18 cellular contexts compared by ENCODE assay signal in genomic region chr19:15112385-15112784, GRCh38. TPM values are rescaled to one million over a fixed set of nuclear protein-coding genes. Genes with fewer than 3 reads are reported as not detected.
DNase-seq lines count a peak whose midpoint lies in the region; ATAC-seq and TF ChIP-seq lines count a peak whose summit lies in the region.
"Had no signal": no experiment of that assay in that cellular context is flagged by ENCODE, and none has a peak within 500 bp of the region (broad histone marks: within the 10 kb centered on the region; RNA-seq: fewer than 3 reads in every experiment).

No MANE protein-coding gene starts in this region.

- no peak overlapping the region; the same call in 2 of the 3 replicates for H3K4me3 Mint-ChIP-seq in GM23338
- no peak overlapping the region for H3K4me3 Mint-ChIP-seq in activated T-helper 1 cell treated with anti-CD3 and anti-CD28 coated beads, Interleukin-12 subunit alpha, Interleukin-12 subunit beta, Interleukin-2, Interleukin-4 antibody, amounts not matched to agents 30 ng/mL and 10 ng/mL and 1 ng/mL, durations not matched to agents 14 hours and 24 hours and 36 hours
- no peak overlapping the region for H3K4me3 Mint-ChIP-seq in effector memory CD8-positive, alpha-beta T cell
- H3K4me3 Mint-ChIP-seq: CD8-positive, alpha-beta memory T cell had no signal

- H3K79me1 ChIP-seq in neuronal stem cell (ENCODE audit: low read depth, low read length): peaks cover 15% of the 10 kb centered on the region

- TF ChIP-seq CTCF in BJ (IDR thresholded peaks at IDR 0.05; ENCODE audit: insufficient read depth, low read depth, low read length): peak; percentile 12; the same call in 1 of the 2 replicates
- TF ChIP-seq CTCF in GM23338 (conservative IDR thresholded peaks at IDR 0.05; ENCODE audit: low read depth in 2 of 2): peak in 1 of 2 experiments; percentile 42; a peak in 2 of 4 replicates

- no peak overlapping the region for H3K4me3 ChIP-seq in BJ (ENCODE audit: low read depth, low read length)
- no peak overlapping the region for H3K4me3 ChIP-seq in GM23338
- peak overlapping the region in 1 of 2 donors; percentile 38 for H3K4me3 ChIP-seq in neuronal stem cell (ENCODE audit: low read length in 2 of 2)
- H3K4me3 ChIP-seq: dorsolateral prefrontal cortex had no signal

- no peak overlapping the region for H3K27ac Mint-ChIP-seq in GM23338
- H3K27ac Mint-ChIP-seq in activated T-helper 1 cell treated with anti-CD3 and anti-CD28 coated beads, Interleukin-12 subunit alpha, Interleukin-12 subunit beta, Interleukin-2, Interleukin-4 antibody, amounts not matched to agents 30 ng/mL and 10 ng/mL and 1 ng/mL, durations not matched to agents 14 hours and 24 hours and 36 hours: peak overlapping the region; percentile 3
- H3K27ac Mint-ChIP-seq in effector memory CD8-positive, alpha-beta T cell: peak overlapping the region in 1 of 2 donors; percentile 72

- peaks cover 9% of the 10 kb centered on the region for H3K79me2 ChIP-seq in GM23338 (replicated peaks; ENCODE audit: insufficient read depth)

- intact Hi-C loops in activated T-helper 1 cell treated with anti-CD3 and anti-CD28 coated beads, Interleukin-12 subunit alpha, Interleukin-12 subunit beta, Interleukin-2, Interleukin-4 antibody, amounts not matched to agents 30 ng/mL and 10 ng/mL and 1 ng/mL, durations not matched to agents 14 hours and 24 hours and 36 hours (cut with micrococcal nuclease): no loop called here
- intact Hi-C loops in left colon (cut with DNase I, micrococcal nuclease): no loop called here

- no peak overlapping the region for H3K23ac ChIP-seq in neuronal stem cell (ENCODE audit: low read depth, low read length, poor library complexity)

- no peak overlapping the region for H4K91ac ChIP-seq in neuronal stem cell (ENCODE audit: low read depth, low read length, poor library complexity)

- peaks cover 8% of the 10 kb centered on the region; the same call in 1 of the 2 replicates for H3K4me1 ChIP-seq in GM23338 (ENCODE audit: insufficient read depth)
- peaks cover 4 to 9% of the 10 kb centered on the region in 2 donors for H3K4me1 ChIP-seq in neuronal stem cell (ENCODE audit: control insufficient read depth in 2 of 2, insufficient read depth in 1 of 2, low read depth in 1 of 2, low read length in 2 of 2)

- POLR2A ChIA-PET in BJ (lab: Charles Lee): no interaction called here

- peaks cover 3 to 4% of the 10 kb centered on the region in 2 donors for H3K9me3 ChIP-seq in neuronal stem cell (replicated peaks in 1 of 2; ENCODE audit: control insufficient read depth in 2 of 2, insufficient read depth in 1 of 2, low read depth in 1 of 2, low read length in 2 of 2)

- H3K36me3 ChIP-seq in BJ (ENCODE audit: control insufficient read depth, insufficient read depth, low read length): peaks cover 57% of the 10 kb centered on the region
- H3K36me3 ChIP-seq in GM23338 (ENCODE audit: insufficient read depth): peaks cover 20% of the 10 kb centered on the region
- peaks cover 60 to 83% of the 10 kb centered on the region in 2 donors for H3K36me3 ChIP-seq in neuronal stem cell (replicated peaks in 1 of 2; ENCODE audit: control insufficient read depth in 2 of 2, insufficient read depth in 2 of 2, low read length in 2 of 2)

- H3K9me3 Mint-ChIP-seq in GM23338: no peaks in the 10 kb centered on the region
- H3K9me3 Mint-ChIP-seq in activated T-helper 1 cell treated with anti-CD3 and anti-CD28 coated beads, Interleukin-12 subunit alpha, Interleukin-12 subunit beta, Interleukin-2, Interleukin-4 antibody, amounts not matched to agents 30 ng/mL and 10 ng/mL and 1 ng/mL, durations not matched to agents 14 hours and 24 hours and 36 hours: no peaks in the 10 kb centered on the region
- H3K9me3 Mint-ChIP-seq in effector memory CD8-positive, alpha-beta T cell: no peaks in the 10 kb centered on the region
- H3K9me3 Mint-ChIP-seq: CD8-positive, alpha-beta memory T cell had no signal

- no peak overlapping the region for H3K4ac ChIP-seq in neuronal stem cell (ENCODE audit: low read length)

- H3K9me2 ChIP-seq in GM23338 (ENCODE audit: insufficient read depth): no peaks in the 10 kb centered on the region

- ATAC-seq in GM23338 (peak; percentile 56), left colon (peak; percentile 49), HG03571 (IDR thresholded peaks at IDR 0.05; ENCODE audit: unreplicated experiment) (no peak)
- ATAC-seq in effector memory CD8-positive, alpha-beta T cell (replicated peaks): no peak

- H2BK12ac ChIP-seq in neuronal stem cell (ENCODE audit: low read length): no peak overlapping the region

- no peak overlapping the region for H2BK15ac ChIP-seq in neuronal stem cell (ENCODE audit: low read length)

- no CpG with 5 or more reads among the region's 11 CpGs for WGBS in neuronal stem cell (ENCODE audit: extremely low coverage in 2 of 2, insufficient read length in 2 of 2, insufficient replicate concordance in 1 of 2), 2 donors

- no peak overlapping the region for H2BK120ac ChIP-seq in neuronal stem cell (ENCODE audit: low read depth, low read length)

- peaks cover 9% of the 10 kb centered on the region for H3K4me1 Mint-ChIP-seq in GM23338
- no peaks in the 10 kb centered on the region for H3K4me1 Mint-ChIP-seq in activated T-helper 1 cell treated with anti-CD3 and anti-CD28 coated beads, Interleukin-12 subunit alpha, Interleukin-12 subunit beta, Interleukin-2, Interleukin-4 antibody, amounts not matched to agents 30 ng/mL and 10 ng/mL and 1 ng/mL, durations not matched to agents 14 hours and 24 hours and 36 hours (ENCODE audit: low read depth)
- peaks cover 0 to 6% of the 10 kb centered on the region in 2 donors for H3K4me1 Mint-ChIP-seq in effector memory CD8-positive, alpha-beta T cell (ENCODE audit: low read depth in 2 of 2)

- H3K27ac ChIP-seq in GM23338 (ENCODE audit: low read depth): no peak overlapping the region; the same call in 1 of the 2 replicates
- H3K27ac ChIP-seq in neuronal stem cell (replicated peaks; ENCODE audit: low read length): no peak overlapping the region
- H3K27ac ChIP-seq: dorsolateral prefrontal cortex had no signal

- H2AK5ac ChIP-seq in neuronal stem cell (ENCODE audit: low read depth, low read length): no peak overlapping the region

- H2BK5ac ChIP-seq in neuronal stem cell (ENCODE audit: low read length): no peak overlapping the region

- H3F3A ChIP-seq in GM23338 (replicated peaks; ENCODE audit: low read depth): peaks cover 6% of the 10 kb centered on the region; the same call in 1 of the 2 replicates

- no peak overlapping the region for H4K8ac ChIP-seq in neuronal stem cell (ENCODE audit: low read depth, low read length)

- H3K27me3 Mint-ChIP-seq in GM23338 (ENCODE audit: insufficient read depth, low read depth, poor library complexity): peaks cover 10% of the 10 kb centered on the region
- peaks cover 8% of the 10 kb centered on the region for H3K27me3 Mint-ChIP-seq in activated T-helper 1 cell treated with anti-CD3 and anti-CD28 coated beads, Interleukin-12 subunit alpha, Interleukin-12 subunit beta, Interleukin-2, Interleukin-4 antibody, amounts not matched to agents 30 ng/mL and 10 ng/mL and 1 ng/mL, durations not matched to agents 14 hours and 24 hours and 36 hours (ENCODE audit: insufficient read depth)
- peaks cover 11 to 19% of the 10 kb centered on the region in 2 donors for H3K27me3 Mint-ChIP-seq in effector memory CD8-positive, alpha-beta T cell

- CTCF ChIA-PET in BJ (lab: Yijun Ruan, JAX): interaction anchor here (1.0 to 1.6 kb wide), 2 partner anchors 11 to 20 kb away, joined by 4 to 5 read pairs; no protein-coding TSS in a partner anchor

- H3K27me3 ChIP-seq in BJ (ENCODE audit: control insufficient read depth, insufficient read depth, low read length) (no peaks in the 10 kb centered on the region), GM23338 (ENCODE audit: insufficient read depth) (no peaks in the 10 kb centered on the region), neuronal stem cell (ENCODE audit: control insufficient read depth in 3 of 3, insufficient read depth in 3 of 3, low read depth in 1 of 3, low read length in 3 of 3) (no peaks in the 10 kb centered on the region)

- H3K14ac ChIP-seq in neuronal stem cell (ENCODE audit: low read length): no peak overlapping the region

- H3K18ac ChIP-seq in neuronal stem cell (ENCODE audit: low read length): no peak overlapping the region

- DNase-seq in BJ (ENCODE audit: low read depth) (no peak), GM23338 (ENCODE audit: low spot score) (peak; percentile 75), left colon (no peak), neuronal stem cell (ENCODE audit: low spot score) (no peak)
- DNase-seq in activated T-helper 1 cell treated with anti-CD3 and anti-CD28 coated beads, Interleukin-12 subunit alpha, Interleukin-12 subunit beta, Interleukin-2, Interleukin-4 antibody, amounts not matched to agents 30 ng/mL and 10 ng/mL and 1 ng/mL, durations not matched to agents 14 hours and 24 hours and 36 hours (ENCODE audit: low spot score): no peak
- DNase-seq in stimulated activated CD4-positive, alpha-beta T cell treated with anti-CD3 and anti-CD28 coated beads, Interleukin-2, amount 100 ng/mL, for 24 hours: no peak
- DNase-seq in effector memory CD8-positive, alpha-beta T cell: no peak
- DNase-seq: activated CD4-positive, CD25-positive, alpha-beta regulatory T cell treated with anti-CD3 and anti-CD28 coated beads, Interleukin-2, amount 50 U/mL, for 72 hours; activated T-cell treated with anti-CD3 and anti-CD28 coated beads, Interleukin-2, amount 50 U/mL, for 48 hours; amygdala; CD8-positive, alpha-beta memory T cell; dorsolateral prefrontal cortex; NCI-H2029; stimulated activated CD4-positive, alpha-beta T cell treated with anti-CD3 and anti-CD28 coated beads, Interleukin-4, amount 100 ng/mL, for 4 hours; stimulated activated naive CD4-positive, alpha-beta T cell treated with Interleukin-2 at 50 U/mL for 16 hours had no signal

- peaks cover 4% of the 10 kb centered on the region; the same call in 1 of the 2 replicates for H4K20me1 ChIP-seq in GM23338 (replicated peaks; ENCODE audit: insufficient read depth)

- no peak overlapping the region for H3K4me2 ChIP-seq in GM23338
- no peak overlapping the region for H3K4me2 ChIP-seq in neuronal stem cell (ENCODE audit: insufficient read depth, low read length, poor library complexity, severe bottlenecking)

- H2AFZ ChIP-seq in GM23338: no peak overlapping the region
- H2AFZ ChIP-seq in neuronal stem cell (ENCODE audit: low read length): no peak overlapping the region

- no peak overlapping the region for H3K9ac ChIP-seq in neuronal stem cell (ENCODE audit: low read depth, low read length, poor library complexity)

- H3K36me3 Mint-ChIP-seq in GM23338 (ENCODE audit: low read depth): peaks cover 61% of the 10 kb centered on the region
- H3K36me3 Mint-ChIP-seq in activated T-helper 1 cell treated with anti-CD3 and anti-CD28 coated beads, Interleukin-12 subunit alpha, Interleukin-12 subunit beta, Interleukin-2, Interleukin-4 antibody, amounts not matched to agents 30 ng/mL and 10 ng/mL and 1 ng/mL, durations not matched to agents 14 hours and 24 hours and 36 hours (ENCODE audit: low read depth): peaks cover 8% of the 10 kb centered on the region
- peaks cover 7% of the 10 kb centered on the region for H3K36me3 Mint-ChIP-seq in effector memory CD8-positive, alpha-beta T cell (ENCODE audit: insufficient read depth)

RNA-seq across cellular contexts. Expression of gene SYDE1, which starts 5.2 kb away (rescaled TPM):
- polyA plus RNA-seq in BJ (2011; rRNA removed) (45.4 and 73.5 TPM in 2 replicates), GM23338 (2016; fragmentation: Nextera tagmentation; extraction: Ambion mirVana) (3.4 and 4.1 TPM in 2 replicates)
- 34.6 and 45.4 TPM in 2 replicates for polyA minus RNA-seq in BJ (2011; rRNA and poly(A)+ RNA removed)
- 14.3 and 21.4 TPM in 2 replicates for total RNA-seq in GM23338 (2014; rRNA removed; shearing (Covaris generic))
- 1.6 and 1.7 TPM in 2 replicates for total RNA-seq in activated T-helper 1 cell treated with anti-CD3 and anti-CD28 coated beads, Interleukin-12 subunit alpha, Interleukin-12 subunit beta, Interleukin-2, Interleukin-4 antibody, amounts not matched to agents 30 ng/mL and 10 ng/mL and 1 ng/mL, durations not matched to agents 14 hours and 24 hours and 36 hours
- total RNA-seq in left colon: 1 to 10 TPM; 3.6 to 7.5 TPM
- 12.9 TPM for polyA plus RNA-seq in neuronal stem cell (2013, experiment 1 of 2)
- polyA plus RNA-seq in neuronal stem cell (2013, experiment 2 of 2): 13.2 TPM

RNA-seq across cellular contexts. Expression of gene OR1I1, which starts 30.4 kb away (rescaled TPM):
- polyA plus RNA-seq in BJ (2011; rRNA removed) (not detected in 2 replicates), GM23338 (2016; fragmentation: Nextera tagmentation; extraction: Ambion mirVana) (not detected in 2 replicates)
- not detected in 2 replicates for polyA minus RNA-seq in BJ (2011; rRNA and poly(A)+ RNA removed)
- not detected in 2 replicates for total RNA-seq in GM23338 (2014; rRNA removed; shearing (Covaris generic))
- total RNA-seq in activated T-helper 1 cell treated with anti-CD3 and anti-CD28 coated beads, Interleukin-12 subunit alpha, Interleukin-12 subunit beta, Interleukin-2, Interleukin-4 antibody, amounts not matched to agents 30 ng/mL and 10 ng/mL and 1 ng/mL, durations not matched to agents 14 hours and 24 hours and 36 hours: not detected in 2 replicates
- total RNA-seq in left colon: not detected
- not detected for polyA plus RNA-seq in neuronal stem cell (2013, experiment 1 of 2)
- polyA plus RNA-seq in neuronal stem cell (2013, experiment 2 of 2): not detected
- total RNA-seq: CD8-positive, alpha-beta memory T cell; dorsolateral prefrontal cortex; fibroblast of villous mesenchyme; LHCN-M2 had no signal
- polyA plus RNA-seq: CD8-positive, alpha-beta memory T cell had no signal

Comparison
In these comparisons a context has a peak if more than half of its experiments do, and no peak if none do; other contexts are left out.
1. ATAC-seq: peak in GM23338 (single experiment) and left colon (single experiment); none in HG03571 (single experiment) and effector memory CD8-positive, alpha-beta T cell (single experiment).